Comparison of ENCODE assay signal across 8 cellular contexts in genomic region chr2:45993476-45993991, GRCh38.
DNase-seq lines count a peak whose midpoint lies in the region; ATAC-seq, FAIRE-seq and TF ChIP-seq lines count a peak whose summit lies in the region.

No MANE protein-coding gene starts in this region.

- ATAC-seq in pancreas (peak; percentile 66 to 83 (median 75)), GM18873 (IDR thresholded peaks at IDR 0.05; ENCODE audit: low FRiP score, unreplicated experiment) (no peak)

- no peaks in the 10 kb centered on the region for H3K27me3 ChIP-seq in pancreas

- TF ChIP-seq CTCF in pancreas (IDR thresholded peaks at IDR 0.05), result peak; percentile 58 to 76 (median 64)

- peaks cover 11 to 27% (median 24%) of the 10 kb centered on the region in 3 donors for H3K4me1 ChIP-seq in pancreas

- H3K27ac ChIP-seq in pancreas, result peak overlapping the region in 2 of 4 donors; percentile 79 to 81

- FAIRE-seq in pancreas (lab: Jason Lieb, UNC) (peak; percentile 47), urothelium cell line (lab: Jason Lieb, UNC) (peak; percentile 35)

- no peak overlapping the region for H3K4me3 ChIP-seq in pancreas

- no peaks in the 10 kb centered on the region for H3K36me3 ChIP-seq in pancreas

- H3K9me3 ChIP-seq in pancreas, result no peaks in the 10 kb centered on the region

- DNase-seq in DMS 273 treated with DMSO at 0.1 percent for 48 hours (lab: John Stamatoyannopoulos, UW), result peak; percentile 15
- peak; percentile 48 for DNase-seq in KG1 (lab: John Stamatoyannopoulos, UW)
- DNase-seq in SIG-M5 (lab: John Stamatoyannopoulos, UW), result peak; percentile 40
- DNase-seq in activated effector memory CD4-positive, alpha-beta T cell treated with Interleukin-2 at 50 U/mL for 16 hours, result peak; percentile 12
- DNase-seq in germinal center (ENCODE audit: low spot score), result peak; percentile 70
- peak in 3 of 6 donors; percentile 49 to 73 (median 69) for DNase-seq in pancreas
- DNase-seq in urothelium cell line (ENCODE audit: low spot score), result peak; percentile 73

- intact Hi-C loops in pancreas (cut with DNase I), result no loop called here

- WGBS in pancreas, 2 donors, result 7% methylated on average over 6 of the region's 6 CpGs
